Comparison of ENCODE assay signal across 27 cellular contexts in the genomic region with DNA sequence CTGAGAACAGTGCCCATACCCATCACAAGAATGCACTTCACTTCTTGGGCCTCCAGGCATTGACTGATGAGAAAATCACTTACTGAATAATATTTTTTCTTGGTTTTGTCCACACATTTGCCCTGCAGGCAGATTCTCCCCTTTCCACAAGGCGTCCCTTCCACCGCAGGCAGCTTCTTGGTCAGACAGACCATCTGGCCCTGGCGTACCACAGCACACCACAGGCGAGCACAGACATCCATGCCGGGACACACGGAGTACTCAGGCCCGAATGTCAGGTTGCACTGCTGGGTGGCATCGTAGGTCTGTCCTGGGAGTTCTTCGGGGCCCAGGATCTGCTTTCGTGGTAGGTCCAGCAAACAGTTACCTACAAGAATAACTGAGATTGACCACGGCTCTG. TPM values are rescaled to one million over a fixed set of nuclear protein-coding genes. Genes with fewer than 3 reads are reported as not detected.
"Had no signal": no experiment of that assay in that cellular context is flagged by ENCODE, and none has a peak within 500 bp of the region (broad histone marks: within the 10 kb centered on the region; RNA-seq: fewer than 3 reads in every experiment).

No MANE protein-coding gene starts in this region.

- H3K27ac ChIP-seq: brain microvascular endothelial cell, foreskin keratinocyte, hepatocyte, pancreas, psoas muscle, suprapubic skin, tibial artery, upper lobe of right lung had no signal

- H3K27me3 ChIP-seq: brain microvascular endothelial cell, foreskin keratinocyte, hepatocyte, pancreas, suprapubic skin, tibial artery, upper lobe of right lung had no signal

- H3K4me2 ChIP-seq: hepatocyte had no signal

- H3K4me3 Mint-ChIP-seq: activated CD4-positive, alpha-beta memory T cell treated with anti-CD3 and anti-CD28 coated beads, Interleukin-2, amount 10 ng/mL, durations not matched to agents 7 days and 5 days; activated CD4-positive, alpha-beta T cell treated with anti-CD3 and anti-CD28 coated beads, Interleukin-2, amount 10 ng/mL, durations not matched to agents 7 days and 5 days; activated naive CD4-positive, alpha-beta T cell treated with anti-CD3 and anti-CD28 coated beads, Interleukin-2, amount 10 ng/mL, durations not matched to agents 7 days and 5 days; activated naive CD8-positive, alpha-beta T cell treated with anti-CD3 and anti-CD28 coated beads, Interleukin-2, amount 10 ng/mL, durations not matched to agents 7 days and 5 days; activated T-cell treated with anti-CD3 and anti-CD28 coated beads, Interleukin-2, amount 50 U/mL, for 24 hours; dendritic cell treated with granulocyte-macrophage colony-stimulating factor and Interleukin-4, amounts not matched to agents 40 ng/mL and 50 ng/mL, for 4 days; endodermal cell; nephron; T-helper 17 cell had no signal

- H3K27ac Mint-ChIP-seq: activated CD4-positive, alpha-beta memory T cell treated with anti-CD3 and anti-CD28 coated beads, Interleukin-2, amount 10 ng/mL, durations not matched to agents 7 days and 5 days; activated CD4-positive, alpha-beta T cell treated with anti-CD3 and anti-CD28 coated beads, Interleukin-2, amount 10 ng/mL, durations not matched to agents 7 days and 5 days; activated naive CD4-positive, alpha-beta T cell treated with anti-CD3 and anti-CD28 coated beads, Interleukin-2, amount 10 ng/mL, durations not matched to agents 7 days and 5 days; activated naive CD8-positive, alpha-beta T cell treated with anti-CD3 and anti-CD28 coated beads, Interleukin-2, amount 10 ng/mL, durations not matched to agents 7 days and 5 days; activated T-cell treated with anti-CD3 and anti-CD28 coated beads, Interleukin-2, amount 50 U/mL, for 24 hours; dendritic cell treated with granulocyte-macrophage colony-stimulating factor and Interleukin-4, amounts not matched to agents 40 ng/mL and 50 ng/mL, for 4 days; endodermal cell; T-helper 17 cell had no signal

- H3K27me3 Mint-ChIP-seq: activated CD4-positive, alpha-beta memory T cell treated with anti-CD3 and anti-CD28 coated beads, Interleukin-2, amount 10 ng/mL, durations not matched to agents 7 days and 5 days; activated CD4-positive, alpha-beta T cell treated with anti-CD3 and anti-CD28 coated beads, Interleukin-2, amount 10 ng/mL, durations not matched to agents 7 days and 5 days; activated naive CD4-positive, alpha-beta T cell treated with anti-CD3 and anti-CD28 coated beads, Interleukin-2, amount 10 ng/mL, durations not matched to agents 7 days and 5 days; activated naive CD8-positive, alpha-beta T cell treated with anti-CD3 and anti-CD28 coated beads, Interleukin-2, amount 10 ng/mL, durations not matched to agents 7 days and 5 days; activated T-cell treated with anti-CD3 and anti-CD28 coated beads, Interleukin-2, amount 50 U/mL, for 24 hours had no signal

- H3K9me3 ChIP-seq: pancreas, psoas muscle, suprapubic skin, tibial artery, upper lobe of right lung had no signal

- H2AFZ ChIP-seq: hepatocyte had no signal

- H3K9me3 Mint-ChIP-seq: activated CD4-positive, alpha-beta memory T cell treated with anti-CD3 and anti-CD28 coated beads, Interleukin-2, amount 10 ng/mL, durations not matched to agents 7 days and 5 days; activated CD4-positive, alpha-beta T cell treated with anti-CD3 and anti-CD28 coated beads, Interleukin-2, amount 10 ng/mL, durations not matched to agents 7 days and 5 days; activated naive CD4-positive, alpha-beta T cell treated with anti-CD3 and anti-CD28 coated beads, Interleukin-2, amount 10 ng/mL, durations not matched to agents 7 days and 5 days; activated naive CD8-positive, alpha-beta T cell treated with anti-CD3 and anti-CD28 coated beads, Interleukin-2, amount 10 ng/mL, durations not matched to agents 7 days and 5 days; activated T-cell treated with anti-CD3 and anti-CD28 coated beads, Interleukin-2, amount 50 U/mL, for 24 hours; dendritic cell treated with granulocyte-macrophage colony-stimulating factor and Interleukin-4, amounts not matched to agents 40 ng/mL and 50 ng/mL, for 4 days; endodermal cell; nephron had no signal

- H3K4me1 ChIP-seq: foreskin keratinocyte, psoas muscle, suprapubic skin, tibial artery, upper lobe of right lung had no signal

- H3K36me3 ChIP-seq: brain microvascular endothelial cell, pancreas, upper lobe of right lung had no signal

- ATAC-seq: esophagus mucosa, foreskin keratinocyte, left colon, pancreas, psoas muscle, T-helper 17 cell, upper lobe of right lung had no signal

- FAIRE-seq: astrocyte, keratinocyte, pancreas had no signal

- H3K36me3 Mint-ChIP-seq: activated naive CD4-positive, alpha-beta T cell treated with anti-CD3 and anti-CD28 coated beads, Interleukin-2, amount 10 ng/mL, durations not matched to agents 7 days and 5 days; activated naive CD8-positive, alpha-beta T cell treated with anti-CD3 and anti-CD28 coated beads, Interleukin-2, amount 10 ng/mL, durations not matched to agents 7 days and 5 days had no signal

- H3K79me2 ChIP-seq: hepatocyte had no signal

- H3K4me3 ChIP-seq: hepatocyte, pancreas, psoas muscle, suprapubic skin, tibial artery, upper lobe of right lung had no signal

- DNase-seq: activated CD4-positive, alpha-beta memory T cell treated with anti-CD3 and anti-CD28 coated beads, Interleukin-2, amount 10 ng/mL, durations not matched to agents 7 days and 5 days; activated CD4-positive, alpha-beta T cell treated with anti-CD3 and anti-CD28 coated beads, Interleukin-2, amount 10 ng/mL, durations not matched to agents 7 days and 5 days; activated CD4-positive, CD25-positive, alpha-beta regulatory T cell treated with anti-CD3 and anti-CD28 coated beads, Interleukin-2, amount 50 U/mL, for 72 hours; activated CD8-positive, alpha-beta memory T cell treated with anti-CD3 and anti-CD28 coated beads, Interleukin-2, amount 50 U/mL, for 48 hours; activated gamma-delta T cell; activated naive CD4-positive, alpha-beta T cell treated with anti-CD3 and anti-CD28 coated beads, Interleukin-2, amount 10 ng/mL, durations not matched to agents 7 days and 5 days; activated naive CD8-positive, alpha-beta T cell treated with anti-CD3 and anti-CD28 coated beads, Interleukin-2, amount 10 ng/mL, durations not matched to agents 7 days and 5 days; activated T-cell treated with anti-CD3 and anti-CD28 coated beads, Interleukin-2, amount 50 U/mL, for 24 hours; brain microvascular endothelial cell; endodermal cell; foreskin keratinocyte; left colon; mammary epithelial cell; psoas muscle; stimulated activated naive CD4-positive, alpha-beta T cell; T-helper 17 cell; T1000; tibial artery; upper lobe of right lung had no signal

- H3K4me1 Mint-ChIP-seq: activated CD4-positive, alpha-beta memory T cell treated with anti-CD3 and anti-CD28 coated beads, Interleukin-2, amount 10 ng/mL, durations not matched to agents 7 days and 5 days; activated CD4-positive, alpha-beta T cell treated with anti-CD3 and anti-CD28 coated beads, Interleukin-2, amount 10 ng/mL, durations not matched to agents 7 days and 5 days; activated naive CD4-positive, alpha-beta T cell treated with anti-CD3 and anti-CD28 coated beads, Interleukin-2, amount 10 ng/mL, durations not matched to agents 7 days and 5 days; activated naive CD8-positive, alpha-beta T cell treated with anti-CD3 and anti-CD28 coated beads, Interleukin-2, amount 10 ng/mL, durations not matched to agents 7 days and 5 days; endodermal cell; T-helper 17 cell had no signal

RNA-seq across cellular contexts. Expression of gene ADAMTS5, which starts 32.5 kb away (rescaled TPM):
- total RNA-seq: activated CD4-positive, alpha-beta memory T cell treated with anti-CD3 and anti-CD28 coated beads, Interleukin-2, amount 10 ng/mL, durations not matched to agents 7 days and 5 days; activated CD4-positive, alpha-beta T cell treated with anti-CD3 and anti-CD28 coated beads, Interleukin-2, amount 10 ng/mL, durations not matched to agents 7 days and 5 days; activated naive CD8-positive, alpha-beta T cell treated with anti-CD3 and anti-CD28 coated beads, Interleukin-2, amount 10 ng/mL, durations not matched to agents 7 days and 5 days; foreskin keratinocyte; T-helper 17 cell had no signal
- polyA plus RNA-seq: foreskin keratinocyte had no signal
